Comparison of ENCODE assay signal across 8 cellular contexts in genomic region chr10:102245932-102246251, GRCh38. TPM values are rescaled to one million over a fixed set of nuclear protein-coding genes. Genes with fewer than 3 reads are reported as not detected.
DNase-seq lines count a peak whose midpoint lies in the region; ATAC-seq and TF ChIP-seq lines count a peak whose summit lies in the region.

No MANE protein-coding gene starts in this region.

- H3K4me3 Mint-ChIP-seq in brain (peak overlapping the region; percentile 96 to 100 (median 100)), memory B cell (peak overlapping the region; percentile 97)

- WGBS in heart left ventricle, 4 donors = 0 to 4% (median 1%) methylated on average over 4 of the region's 4 CpGs
- WGBS in urinary bladder = under 1% methylated on average over 4 of the region's 4 CpGs

- peak overlapping the region; percentile 69 to 93 (median 79) for H3K4me3 ChIP-seq in heart left ventricle
- H3K4me3 ChIP-seq in urinary bladder (ENCODE audit: low read depth, low read length) = peak overlapping the region; percentile 62

- no peaks in the 10 kb centered on the region for H3K9me3 ChIP-seq in heart left ventricle

- no peak for TF ChIP-seq POLR2A in heart left ventricle (IDR thresholded peaks at IDR 0.05)

- TF ChIP-seq CTCF in heart left ventricle (IDR thresholded peaks at IDR 0.05) (no peak), brain (conservative IDR thresholded peaks at IDR 0.05) (no peak)

- H3K9me3 Mint-ChIP-seq in brain = no peaks in the 10 kb centered on the region
- H3K9me3 Mint-ChIP-seq in memory B cell = no peaks in the 10 kb centered on the region

- H3K27me3 ChIP-seq in heart left ventricle = peaks cover 0 to 4% (median 0%) of the 10 kb centered on the region in 9 donors

- H3K27ac Mint-ChIP-seq in brain (peak overlapping the region; percentile 56 to 99 (median 99)), memory B cell (peak overlapping the region; percentile 91)

- H3K27me3 Mint-ChIP-seq in brain = peaks cover 39% of the 10 kb centered on the region
- H3K27me3 Mint-ChIP-seq in memory B cell = peaks cover 9% of the 10 kb centered on the region

- H3K4me1 Mint-ChIP-seq in brain (peaks cover 62% of the 10 kb centered on the region), memory B cell (peaks cover 33% of the 10 kb centered on the region)

- H3K36me3 ChIP-seq in heart left ventricle = peaks cover 0 to 16% (median 0%) of the 10 kb centered on the region in 9 donors
- no peaks in the 10 kb centered on the region for H3K36me3 ChIP-seq in urinary bladder (ENCODE audit: insufficient read depth)

- ATAC-seq in heart left ventricle (peak in 1 of 4 donors; percentile 0), left ventricle myocardium superior (no peak), memory B cell (ENCODE audit: low read depth) (no peak), HG02588 (IDR thresholded peaks at IDR 0.05; ENCODE audit: unreplicated experiment) (no peak)

- H3K36me3 Mint-ChIP-seq in brain (peaks cover 42% of the 10 kb centered on the region), memory B cell (no peaks in the 10 kb centered on the region)

- peaks cover 0 to 66% (median 41%) of the 10 kb centered on the region in 12 donors for H3K4me1 ChIP-seq in heart left ventricle
- peaks cover 1% of the 10 kb centered on the region for H3K4me1 ChIP-seq in urinary bladder (ENCODE audit: insufficient read depth)

- H3K27ac ChIP-seq in heart left ventricle = peak overlapping the region; percentile 66 to 97 (median 88)
- H3K27ac ChIP-seq in urinary bladder (ENCODE audit: low read depth) = peak overlapping the region; percentile 77

- no peak for DNase-seq in heart left ventricle
- DNase-seq in left ventricle myocardium superior = no peak
- DNase-seq in memory B cell (ENCODE audit: low spot score in 2 of 2) = no peak
- DNase-seq in NCI-H69 (lab: John Stamatoyannopoulos, UW) = no peak
- DNase-seq in COLO668 (lab: John Stamatoyannopoulos, UW; ENCODE audit: unreplicated experiment) = no peak

- intact Hi-C loops in heart left ventricle (cut with DNase I) (loop anchor here in 4 of 10 donors (5.0 kb wide), 1 partner anchor 36 kb away; no protein-coding TSS in a partner anchor), left ventricle myocardium superior (cut with micrococcal nuclease) (no loop called here)

RNA-seq across cellular contexts. Expression of gene GBF1, which starts 0.6 kb away (rescaled TPM):
- total RNA-seq in heart left ventricle (10 to 100 TPM; 39.9 to 70.0 (median 48.3) TPM), left ventricle myocardium superior (41.7 TPM), urinary bladder (29.3 TPM)
- polyA plus RNA-seq in heart left ventricle (10 to 100 TPM; 15.5 to 46.3 TPM), brain (ENCODE audit: insufficient read depth, low read depth, low replicate concordance) (37.1 TPM), urinary bladder (22.9 TPM)

RNA-seq across cellular contexts. Expression of gene PITX3, which starts 4.6 kb away (rescaled TPM):
- total RNA-seq in heart left ventricle = 1 to 10 TPM in 6 of 9 donors, under 1 TPM in 3; 0.18 to 3.3 (median 1.3) TPM
- polyA plus RNA-seq in heart left ventricle = 1 to 10 TPM; 1.2 to 9.5 TPM
- total RNA-seq in left ventricle myocardium superior = 1.1 TPM
- polyA plus RNA-seq in brain (ENCODE audit: insufficient read depth, low read depth, low replicate concordance) = not detected
- 0.32 TPM for total RNA-seq in urinary bladder
- polyA plus RNA-seq in urinary bladder = 0.08 TPM

RNA-seq across cellular contexts. Expression of gene ELOVL3, which starts 19.8 kb away (rescaled TPM):
- total RNA-seq in heart left ventricle = under 1 TPM in 2 of 9 donors, not detected in 7; 0.20 to 0.25 TPM
- under 1 TPM in 1 of 2 donors, not detected in 1; 0.17 TPM for polyA plus RNA-seq in heart left ventricle
- not detected for total RNA-seq in left ventricle myocardium superior
- polyA plus RNA-seq in brain (ENCODE audit: insufficient read depth, low read depth, low replicate concordance) = 0.80 TPM
- not detected for total RNA-seq in urinary bladder
- polyA plus RNA-seq in urinary bladder = 0.29 TPM
